ENCODE assay signal across 9 cellular contexts in genomic region chr1:18775341-18775740, GRCh38.
"Had no signal": no experiment of that assay in that cellular context is flagged by ENCODE, and none has a peak within 500 bp of the region (broad histone marks: within the 10 kb centered on the region; RNA-seq: fewer than 3 reads in every experiment).

No MANE protein-coding gene starts in this region.

- ATAC-seq: HepG2 had no signal

- DNase-seq: GM23248, GOT3, H9, HCEC 1CT, HFFc6, KBM-7 had no signal

- H2AFZ ChIP-seq: GM23248 had no signal

- H3K4me3 ChIP-seq: GM23248 had no signal

- H3K27ac ChIP-seq: GM23248, HL-60 had no signal

- FAIRE-seq: H54, HepG2 had no signal
